Comparison of ENCODE assay signal across 9 cellular contexts in the genomic region with DNA sequence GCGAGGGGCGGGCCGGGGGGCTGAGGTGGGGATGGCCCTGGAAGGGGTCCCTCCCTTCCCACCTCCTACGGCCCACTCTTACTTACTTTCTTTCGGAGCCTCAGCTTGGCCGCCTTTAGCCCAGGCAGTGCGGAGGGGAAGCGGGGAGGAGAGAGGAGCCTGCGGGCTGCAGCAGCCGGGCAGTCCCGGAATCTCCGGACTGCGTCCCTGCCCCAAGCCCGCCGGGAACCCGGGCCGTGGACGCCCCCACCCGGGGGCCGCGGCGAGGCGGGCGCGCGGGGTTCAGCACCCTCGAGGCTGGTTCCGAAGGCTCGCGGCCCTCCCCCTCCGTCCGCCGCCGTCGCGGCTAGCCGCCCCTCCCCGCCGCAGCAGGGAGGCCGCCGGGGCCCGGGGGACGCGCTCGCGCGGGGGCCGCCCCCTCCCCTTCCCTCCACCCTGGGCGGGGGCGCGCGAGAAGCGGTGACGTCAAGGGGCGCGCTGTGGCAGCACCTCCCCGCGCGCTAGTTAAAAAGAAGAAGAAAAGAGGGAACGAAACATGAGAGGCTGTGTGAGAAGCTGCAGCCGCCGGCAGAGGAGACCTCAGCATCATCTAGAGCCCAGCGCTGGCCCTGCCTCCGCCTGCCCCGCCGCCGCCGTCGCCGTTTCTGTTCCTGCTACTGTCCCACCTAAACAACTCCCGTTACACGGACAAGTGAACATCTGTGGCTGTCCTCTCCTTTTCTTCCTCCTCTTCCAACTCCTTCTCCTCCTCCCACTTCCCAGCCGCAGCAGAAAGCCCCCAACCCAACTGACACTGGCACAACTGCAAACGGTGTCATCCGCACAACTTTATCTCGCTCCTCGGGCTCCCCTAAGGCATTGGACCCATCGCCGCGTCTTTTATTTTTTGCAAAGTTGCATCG. TPM values are rescaled to one million over a fixed set of nuclear protein-coding genes. Genes with fewer than 3 reads are reported as not detected.
DNase-seq lines count a peak whose midpoint lies in the region; TF ChIP-seq lines count a peak whose summit lies in the region.
"Had no signal": no experiment of that assay in that cellular context is flagged by ENCODE, and none has a peak within 500 bp of the region (broad histone marks: within the 10 kb centered on the region; RNA-seq: fewer than 3 reads in every experiment).

A gene with protein sequence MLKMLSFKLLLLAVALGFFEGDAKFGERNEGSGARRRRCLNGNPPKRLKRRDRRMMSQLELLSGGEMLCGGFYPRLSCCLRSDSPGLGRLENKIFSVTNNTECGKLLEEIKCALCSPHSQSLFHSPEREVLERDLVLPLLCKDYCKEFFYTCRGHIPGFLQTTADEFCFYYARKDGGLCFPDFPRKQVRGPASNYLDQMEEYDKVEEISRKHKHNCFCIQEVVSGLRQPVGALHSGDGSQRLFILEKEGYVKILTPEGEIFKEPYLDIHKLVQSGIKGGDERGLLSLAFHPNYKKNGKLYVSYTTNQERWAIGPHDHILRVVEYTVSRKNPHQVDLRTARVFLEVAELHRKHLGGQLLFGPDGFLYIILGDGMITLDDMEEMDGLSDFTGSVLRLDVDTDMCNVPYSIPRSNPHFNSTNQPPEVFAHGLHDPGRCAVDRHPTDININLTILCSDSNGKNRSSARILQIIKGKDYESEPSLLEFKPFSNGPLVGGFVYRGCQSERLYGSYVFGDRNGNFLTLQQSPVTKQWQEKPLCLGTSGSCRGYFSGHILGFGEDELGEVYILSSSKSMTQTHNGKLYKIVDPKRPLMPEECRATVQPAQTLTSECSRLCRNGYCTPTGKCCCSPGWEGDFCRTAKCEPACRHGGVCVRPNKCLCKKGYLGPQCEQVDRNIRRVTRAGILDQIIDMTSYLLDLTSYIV (plus strand): TSS at position 536 of the 902 bp plus-strand sequence. CDS start 520 bp downstream, outside the sequence.

- H3K36me3 ChIP-seq in SK-N-MC (ENCODE audit: insufficient read depth, low read length) (no peaks in the 10 kb centered on the region), spleen (no peaks in the 10 kb centered on the region)

- H3K4me1 Mint-ChIP-seq in HFFc6 (ENCODE audit: low read depth): peaks cover 36% of the 10 kb centered on the region

- H3K4me1 ChIP-seq in spleen: peaks cover 4 to 26% (median 18%) of the 10 kb centered on the region in 6 donors

- no peak within 1 kb of the TSS for H3K9ac ChIP-seq in SK-N-MC (ENCODE audit: insufficient read length)

- intact Hi-C loops in spleen (cut with DNase I; ENCODE audit: low total_unique reads): no loop called here

- H3K27me3 Mint-ChIP-seq in HFFc6 (ENCODE audit: insufficient read depth): peaks cover 37% of the 10 kb centered on the region

- H3K9me3 ChIP-seq in SK-N-MC (ENCODE audit: low read depth, low read length): no peaks in the 10 kb centered on the region
- no peaks in the 10 kb centered on the region for H3K9me3 ChIP-seq in spleen

- H3K4me3 Mint-ChIP-seq in HFFc6: peak within 1 kb of the TSS; percentile 87

- no peak within 1 kb of the TSS for H3K27ac ChIP-seq in SK-N-MC
- peak within 1 kb of the TSS in 1 of 2 donors; percentile 52 for H3K27ac ChIP-seq in coronary artery
- no peak within 1 kb of the TSS for H3K27ac ChIP-seq in spleen
- H3K27ac ChIP-seq: C4-2B had no signal

- peak within 1 kb of the TSS; percentile 81 for H3K4me3 ChIP-seq in SK-N-MC
- H3K4me3 ChIP-seq in coronary artery: peak within 1 kb of the TSS; percentile 76
- peak within 1 kb of the TSS; percentile 5 to 66 (median 34) for H3K4me3 ChIP-seq in spleen

- H3K27me3 ChIP-seq in spleen (replicated peaks in 1 of 7): peaks cover 0 to 68% (median 42%) of the 10 kb centered on the region in 7 donors

- TF ChIP-seq POLR2A in spleen (IDR thresholded peaks at IDR 0.05): no peak

- H3K36me3 Mint-ChIP-seq in HFFc6 (ENCODE audit: low read depth): no peaks in the 10 kb centered on the region

- DNase-seq in NCI-H1436 (lab: John Stamatoyannopoulos, UW) (peak; percentile 60), NCI-H1436 treated with DMSO at 0.1 percent for 48 hours (lab: John Stamatoyannopoulos, UW) (no peak), HFFc6 (no peak), SK-N-MC (ENCODE audit: low read depth, low spot score) (no peak), coronary artery (ENCODE audit: low spot score) (no peak), kidney tubule cell (ENCODE audit: low spot score) (peak; percentile 33), spleen (no peak), KG1 (lab: John Stamatoyannopoulos, UW) (no peak)

- H3K9me3 Mint-ChIP-seq in HFFc6: no peaks in the 10 kb centered on the region

- TF ChIP-seq CTCF in HFFc6 (IDR thresholded peaks at IDR 0.05) (no peak), coronary artery (IDR thresholded peaks at IDR 0.05) (no peak), spleen (IDR thresholded peaks at IDR 0.05 in 8 of 11, conservative IDR thresholded peaks at IDR 0.05 in 3 of 11) (no peak)

- 1 to 7% (median 2%) methylated on average over 38 to 81 of the region's 81 CpGs for WGBS in spleen, 5 donors

- H3K27ac Mint-ChIP-seq in HFFc6: no peak within 1 kb of the TSS

RNA-seq across cellular contexts. Expression of the gene that starts here (rescaled TPM):
- 1 to 10 TPM in 1 of 6 experiments, under 1 TPM in 5; 0.09 to 1.1 (median 0.42) TPM for total RNA-seq in HFFc6 (2021; fragmentation: NEBNext Ultra II Directional; extraction: Animal tissue kit (Norgen Biotek cat#: 25700))
- not detected for total RNA-seq in spleen
- not detected for polyA plus RNA-seq in spleen

Comparison
In these comparisons a context has a peak if more than half of its experiments do, and no peak if none do; other contexts are left out.
1. DNase-seq: peak in NCI-H1436 (single experiment) and kidney tubule cell (single experiment); none in NCI-H1436 treated with DMSO at 0.1 percent for 48 hours (single experiment), HFFc6 (single experiment), SK-N-MC (single experiment), coronary artery (single experiment), spleen (single experiment) and KG1 (single experiment).
2. Peak in every context shown above with its lines, with median percentiles within 50 percentile points of each other: H3K4me3 ChIP-seq.